In the genomic region with DNA sequence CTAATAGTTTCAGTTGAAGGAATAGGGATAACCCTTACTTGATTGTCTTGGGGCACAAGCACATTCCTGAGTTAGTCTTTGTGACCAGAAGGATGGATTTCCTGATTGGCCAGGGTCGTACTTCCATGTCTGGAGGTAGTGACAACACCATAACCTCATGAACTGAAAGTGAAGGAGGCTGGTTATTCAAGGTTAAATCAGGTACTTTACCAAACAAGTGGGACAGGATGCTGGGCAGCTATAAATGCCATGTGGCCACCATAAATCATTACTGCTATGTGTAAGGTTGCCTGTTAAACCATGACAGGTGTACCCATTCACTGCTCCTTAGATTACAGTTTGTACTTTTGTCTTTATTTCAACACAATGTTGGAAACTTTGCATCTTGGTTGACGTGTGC, we compare ENCODE assay signal across 17 cellular contexts.
"Had no signal": no experiment of that assay in that cellular context is flagged by ENCODE, and none has a peak within 500 bp of the region (broad histone marks: within the 10 kb centered on the region; RNA-seq: fewer than 3 reads in every experiment).

No MANE protein-coding gene starts in this region.

- H3K27me3 ChIP-seq: ascending aorta, colonic mucosa, gastroesophageal sphincter had no signal

- DNase-seq: activated CD4-positive, alpha-beta T cell treated with anti-CD3 and anti-CD28 coated beads for 48 hours; activated CD8-positive, alpha-beta memory T cell treated with anti-CD3 and anti-CD28 coated beads, Interleukin-2, amount 50 U/mL, for 48 hours; activated CD8-positive, alpha-beta T cell treated with anti-CD3 and anti-CD28 coated beads, Interleukin-2, amount 10 ng/mL, durations not matched to agents 7 days and 5 days; activated naive CD4-positive, alpha-beta T cell; activated naive CD8-positive, alpha-beta T cell treated with anti-CD3 and anti-CD28 coated beads, Interleukin-2, amount 50 U/mL, for 24 hours; colonic mucosa; hippocampal formation; retina; T-helper 17 cell; trophoblast cell had no signal

- H3K27me3 Mint-ChIP-seq: activated naive CD8-positive, alpha-beta T cell treated with anti-CD3 and anti-CD28 coated beads, Interleukin-2, amount 50 U/mL, for 24 hours; stimulated activated memory B cell treated with anti-CD40 and anti-IgM and Interleukin-4, amounts not matched to agents 10 μg/mL and 1 μg/mL and 100 μg/mL, for 72 hours; T-helper 17 cell had no signal

- H3K4me3 ChIP-seq: ascending aorta, colonic mucosa, gastroesophageal sphincter, smooth muscle cell had no signal

- H3K27ac Mint-ChIP-seq: activated CD8-positive, alpha-beta T cell treated with anti-CD3 and anti-CD28 coated beads, Interleukin-2, amount 10 ng/mL, durations not matched to agents 7 days and 5 days; activated naive CD8-positive, alpha-beta T cell treated with anti-CD3 and anti-CD28 coated beads, Interleukin-2, amount 50 U/mL, for 24 hours; activated T-helper 1 cell treated with anti-CD3 and anti-CD28 coated beads, Interleukin-12 subunit alpha, Interleukin-12 subunit beta, Interleukin-2, Interleukin-4 antibody, amounts not matched to agents 30 ng/mL and 10 ng/mL and 1 ng/mL, durations not matched to agents 14 hours and 24 hours and 36 hours; stimulated activated memory B cell treated with anti-CD40 and anti-IgM and Interleukin-4, amounts not matched to agents 10 μg/mL and 1 μg/mL and 100 μg/mL, for 72 hours; T-helper 17 cell; WTC11 had no signal

- H3K4me1 Mint-ChIP-seq: stimulated activated memory B cell treated with anti-CD40 and anti-IgM and Interleukin-4, amounts not matched to agents 10 μg/mL and 1 μg/mL and 100 μg/mL, for 72 hours; T-helper 17 cell had no signal

- ATAC-seq: activated CD8-positive, alpha-beta T cell treated with anti-CD3 and anti-CD28 coated beads, Interleukin-2, amount 10 ng/mL, durations not matched to agents 7 days and 5 days; activated naive CD8-positive, alpha-beta T cell treated with anti-CD3 and anti-CD28 coated beads, Interleukin-2, amount 50 U/mL, for 24 hours; gastroesophageal sphincter; left lobe of liver; stimulated activated memory B cell treated with anti-CD40 and anti-IgM and Interleukin-4, amounts not matched to agents 10 μg/mL and 1 μg/mL and 100 μg/mL, for 72 hours; T-helper 17 cell; WTC11 had no signal

- H3K4me3 Mint-ChIP-seq: activated CD8-positive, alpha-beta T cell treated with anti-CD3 and anti-CD28 coated beads, Interleukin-2, amount 10 ng/mL, durations not matched to agents 7 days and 5 days; activated naive CD8-positive, alpha-beta T cell treated with anti-CD3 and anti-CD28 coated beads, Interleukin-2, amount 50 U/mL, for 24 hours; activated T-helper 1 cell treated with anti-CD3 and anti-CD28 coated beads, Interleukin-12 subunit alpha, Interleukin-12 subunit beta, Interleukin-2, Interleukin-4 antibody, amounts not matched to agents 30 ng/mL and 10 ng/mL and 1 ng/mL, durations not matched to agents 14 hours and 24 hours and 36 hours; stimulated activated memory B cell treated with anti-CD40 and anti-IgM and Interleukin-4, amounts not matched to agents 10 μg/mL and 1 μg/mL and 100 μg/mL, for 72 hours; T-helper 17 cell; WTC11 had no signal

- H3K36me3 ChIP-seq: ascending aorta, colonic mucosa, gastroesophageal sphincter had no signal

- H3K9me3 Mint-ChIP-seq: activated naive CD8-positive, alpha-beta T cell treated with anti-CD3 and anti-CD28 coated beads, Interleukin-2, amount 50 U/mL, for 24 hours; activated T-helper 1 cell treated with anti-CD3 and anti-CD28 coated beads, Interleukin-12 subunit alpha, Interleukin-12 subunit beta, Interleukin-2, Interleukin-4 antibody, amounts not matched to agents 30 ng/mL and 10 ng/mL and 1 ng/mL, durations not matched to agents 14 hours and 24 hours and 36 hours; stimulated activated memory B cell treated with anti-CD40 and anti-IgM and Interleukin-4, amounts not matched to agents 10 μg/mL and 1 μg/mL and 100 μg/mL, for 72 hours; WTC11 had no signal

- H3K36me3 Mint-ChIP-seq: stimulated activated memory B cell treated with anti-CD40 and anti-IgM and Interleukin-4, amounts not matched to agents 10 μg/mL and 1 μg/mL and 100 μg/mL, for 72 hours; WTC11 had no signal
